ENCODE assay signal across 1 cellular context in the genomic region with DNA sequence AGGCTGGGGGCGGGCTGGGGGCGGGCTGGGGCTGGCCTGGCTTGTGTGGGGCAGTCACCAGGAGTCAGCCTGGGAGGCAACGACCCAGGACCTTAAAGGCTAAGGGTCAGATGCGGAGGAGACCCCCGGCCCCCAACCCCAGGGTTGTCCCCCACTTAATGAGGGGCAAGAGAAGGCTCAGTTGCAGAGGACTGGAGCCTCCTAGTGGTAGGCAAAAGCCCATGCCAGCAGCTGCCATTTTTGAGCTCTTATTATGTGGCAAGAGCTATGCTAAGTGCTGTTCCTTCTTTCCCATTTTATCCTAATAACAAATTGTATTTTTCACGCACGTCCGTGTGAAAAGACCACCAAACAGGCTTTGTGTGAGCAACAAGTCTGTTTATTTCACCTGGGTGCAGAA.
TF ChIP-seq lines count a peak whose summit lies in the region.

No MANE protein-coding gene starts in this region.

TF ChIP-seq in K562, 482 proteins besides CTCF, POLR2A, EP300 and RAD21 (continued from another document):
- TF ChIP-seq, protein P1, sequence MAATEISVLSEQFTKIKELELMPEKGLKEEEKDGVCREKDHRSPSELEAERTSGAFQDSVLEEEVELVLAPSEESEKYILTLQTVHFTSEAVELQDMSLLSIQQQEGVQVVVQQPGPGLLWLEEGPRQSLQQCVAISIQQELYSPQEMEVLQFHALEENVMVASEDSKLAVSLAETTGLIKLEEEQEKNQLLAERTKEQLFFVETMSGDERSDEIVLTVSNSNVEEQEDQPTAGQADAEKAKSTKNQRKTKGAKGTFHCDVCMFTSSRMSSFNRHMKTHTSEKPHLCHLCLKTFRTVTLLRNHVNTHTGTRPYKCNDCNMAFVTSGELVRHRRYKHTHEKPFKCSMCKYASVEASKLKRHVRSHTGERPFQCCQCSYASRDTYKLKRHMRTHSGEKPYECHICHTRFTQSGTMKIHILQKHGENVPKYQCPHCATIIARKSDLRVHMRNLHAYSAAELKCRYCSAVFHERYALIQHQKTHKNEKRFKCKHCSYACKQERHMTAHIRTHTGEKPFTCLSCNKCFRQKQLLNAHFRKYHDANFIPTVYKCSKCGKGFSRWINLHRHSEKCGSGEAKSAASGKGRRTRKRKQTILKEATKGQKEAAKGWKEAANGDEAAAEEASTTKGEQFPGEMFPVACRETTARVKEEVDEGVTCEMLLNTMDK (IDR thresholded peaks at IDR 0.05; ENCODE audit: borderline replicate concordance, insufficient read depth, low read depth, low read length, poor library complexity, severe bottlenecking) = peak; percentile 8
- TF ChIP-seq DACH1 (IDR thresholded peaks at IDR 0.05; ENCODE audit: partially characterized antibody) (no peak), SRSF1 (IDR thresholded peaks at IDR 0.05; ENCODE audit: low read depth, low read length) (no peak), RAD51 (IDR thresholded peaks at IDR 0.05; ENCODE audit: borderline replicate concordance, low read depth) (no peak), CEBPB (tag; IDR thresholded peaks at IDR 0.05) (peak; percentile 64), YY1 (IDR thresholded peaks at IDR 0.05; ENCODE audit: borderline replicate concordance in 1 of 3, control insufficient read depth in 1 of 3, extremely low read depth in 1 of 3, insufficient read depth in 3 of 3, insufficient read length in 1 of 3, insufficient replicate concordance in 2 of 3, low read depth in 1 of 3, low read length in 2 of 3) (peak; percentile 19 to 88 (median 61)), NR2C2 (CRISPR knock-in tag; IDR thresholded peaks at IDR 0.05) (no peak), NR2C2 (tag; IDR thresholded peaks at IDR 0.05) (no peak), MTA1 (IDR thresholded peaks at IDR 0.05; ENCODE audit: borderline replicate concordance) (no peak), STAG1 (CRISPR knock-in tag; IDR thresholded peaks at IDR 0.05; ENCODE audit: borderline replicate concordance) (no peak), ZNF232 (CRISPR knock-in tag; IDR thresholded peaks at IDR 0.05) (no peak), SMC3 (conservative IDR thresholded peaks at IDR 0.05; ENCODE audit: insufficient read depth, low read depth, low read length) (peak; percentile 36; the same call in 1 of the 2 replicates), ATF7 (IDR thresholded peaks at IDR 0.05) (no peak), ZNF174 (CRISPR knock-in tag; IDR thresholded peaks at IDR 0.05) (no peak), CHD4 (IDR thresholded peaks at IDR 0.05; ENCODE audit: insufficient read depth, insufficient replicate concordance, low read depth, low read length, poor library complexity, severe bottlenecking) (no peak), FUS (optimal IDR thresholded peaks at IDR 0.05; ENCODE audit: low read depth, low read length) (no peak), HDGF (IDR thresholded peaks at IDR 0.05) (no peak), NELFE (IDR thresholded peaks at IDR 0.05; ENCODE audit: insufficient read depth, insufficient read length) (no peak), ZKSCAN1 (IDR thresholded peaks at IDR 0.05; ENCODE audit: low read depth, low read length) (no peak), ETV5 (CRISPR knock-in tag; IDR thresholded peaks at IDR 0.05; ENCODE audit: low read depth) (no peak), HDAC1 (IDR thresholded peaks at IDR 0.05) (no peak), NFYB (IDR thresholded peaks at IDR 0.05; ENCODE audit: extremely low read depth, insufficient read length) (no peak), GTF2E2 (tag; IDR thresholded peaks at IDR 0.05) (no peak), ZNF696 (CRISPR knock-in tag; conservative IDR thresholded peaks at IDR 0.05) (no peak), KLF13 (tag; IDR thresholded peaks at IDR 0.05; ENCODE audit: borderline replicate concordance, low read depth) (no peak)
- TF ChIP-seq, protein P2, sequence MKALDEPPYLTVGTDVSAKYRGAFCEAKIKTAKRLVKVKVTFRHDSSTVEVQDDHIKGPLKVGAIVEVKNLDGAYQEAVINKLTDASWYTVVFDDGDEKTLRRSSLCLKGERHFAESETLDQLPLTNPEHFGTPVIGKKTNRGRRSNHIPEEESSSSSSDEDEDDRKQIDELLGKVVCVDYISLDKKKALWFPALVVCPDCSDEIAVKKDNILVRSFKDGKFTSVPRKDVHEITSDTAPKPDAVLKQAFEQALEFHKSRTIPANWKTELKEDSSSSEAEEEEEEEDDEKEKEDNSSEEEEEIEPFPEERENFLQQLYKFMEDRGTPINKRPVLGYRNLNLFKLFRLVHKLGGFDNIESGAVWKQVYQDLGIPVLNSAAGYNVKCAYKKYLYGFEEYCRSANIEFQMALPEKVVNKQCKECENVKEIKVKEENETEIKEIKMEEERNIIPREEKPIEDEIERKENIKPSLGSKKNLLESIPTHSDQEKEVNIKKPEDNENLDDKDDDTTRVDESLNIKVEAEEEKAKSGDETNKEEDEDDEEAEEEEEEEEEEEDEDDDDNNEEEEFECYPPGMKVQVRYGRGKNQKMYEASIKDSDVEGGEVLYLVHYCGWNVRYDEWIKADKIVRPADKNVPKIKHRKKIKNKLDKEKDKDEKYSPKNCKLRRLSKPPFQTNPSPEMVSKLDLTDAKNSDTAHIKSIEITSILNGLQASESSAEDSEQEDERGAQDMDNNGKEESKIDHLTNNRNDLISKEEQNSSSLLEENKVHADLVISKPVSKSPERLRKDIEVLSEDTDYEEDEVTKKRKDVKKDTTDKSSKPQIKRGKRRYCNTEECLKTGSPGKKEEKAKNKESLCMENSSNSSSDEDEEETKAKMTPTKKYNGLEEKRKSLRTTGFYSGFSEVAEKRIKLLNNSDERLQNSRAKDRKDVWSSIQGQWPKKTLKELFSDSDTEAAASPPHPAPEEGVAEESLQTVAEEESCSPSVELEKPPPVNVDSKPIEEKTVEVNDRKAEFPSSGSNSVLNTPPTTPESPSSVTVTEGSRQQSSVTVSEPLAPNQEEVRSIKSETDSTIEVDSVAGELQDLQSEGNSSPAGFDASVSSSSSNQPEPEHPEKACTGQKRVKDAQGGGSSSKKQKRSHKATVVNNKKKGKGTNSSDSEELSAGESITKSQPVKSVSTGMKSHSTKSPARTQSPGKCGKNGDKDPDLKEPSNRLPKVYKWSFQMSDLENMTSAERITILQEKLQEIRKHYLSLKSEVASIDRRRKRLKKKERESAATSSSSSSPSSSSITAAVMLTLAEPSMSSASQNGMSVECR (CRISPR knock-in tag; IDR thresholded peaks at IDR 0.05) = no peak
- TF ChIP-seq, protein P3, sequence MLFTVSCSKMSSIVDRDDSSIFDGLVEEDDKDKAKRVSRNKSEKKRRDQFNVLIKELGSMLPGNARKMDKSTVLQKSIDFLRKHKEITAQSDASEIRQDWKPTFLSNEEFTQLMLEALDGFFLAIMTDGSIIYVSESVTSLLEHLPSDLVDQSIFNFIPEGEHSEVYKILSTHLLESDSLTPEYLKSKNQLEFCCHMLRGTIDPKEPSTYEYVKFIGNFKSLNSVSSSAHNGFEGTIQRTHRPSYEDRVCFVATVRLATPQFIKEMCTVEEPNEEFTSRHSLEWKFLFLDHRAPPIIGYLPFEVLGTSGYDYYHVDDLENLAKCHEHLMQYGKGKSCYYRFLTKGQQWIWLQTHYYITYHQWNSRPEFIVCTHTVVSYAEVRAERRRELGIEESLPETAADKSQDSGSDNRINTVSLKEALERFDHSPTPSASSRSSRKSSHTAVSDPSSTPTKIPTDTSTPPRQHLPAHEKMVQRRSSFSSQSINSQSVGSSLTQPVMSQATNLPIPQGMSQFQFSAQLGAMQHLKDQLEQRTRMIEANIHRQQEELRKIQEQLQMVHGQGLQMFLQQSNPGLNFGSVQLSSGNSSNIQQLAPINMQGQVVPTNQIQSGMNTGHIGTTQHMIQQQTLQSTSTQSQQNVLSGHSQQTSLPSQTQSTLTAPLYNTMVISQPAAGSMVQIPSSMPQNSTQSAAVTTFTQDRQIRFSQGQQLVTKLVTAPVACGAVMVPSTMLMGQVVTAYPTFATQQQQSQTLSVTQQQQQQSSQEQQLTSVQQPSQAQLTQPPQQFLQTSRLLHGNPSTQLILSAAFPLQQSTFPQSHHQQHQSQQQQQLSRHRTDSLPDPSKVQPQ (CRISPR knock-in tag; IDR thresholded peaks at IDR 0.05; ENCODE audit: borderline replicate concordance) = no peak
- TF ChIP-seq, protein P4, sequence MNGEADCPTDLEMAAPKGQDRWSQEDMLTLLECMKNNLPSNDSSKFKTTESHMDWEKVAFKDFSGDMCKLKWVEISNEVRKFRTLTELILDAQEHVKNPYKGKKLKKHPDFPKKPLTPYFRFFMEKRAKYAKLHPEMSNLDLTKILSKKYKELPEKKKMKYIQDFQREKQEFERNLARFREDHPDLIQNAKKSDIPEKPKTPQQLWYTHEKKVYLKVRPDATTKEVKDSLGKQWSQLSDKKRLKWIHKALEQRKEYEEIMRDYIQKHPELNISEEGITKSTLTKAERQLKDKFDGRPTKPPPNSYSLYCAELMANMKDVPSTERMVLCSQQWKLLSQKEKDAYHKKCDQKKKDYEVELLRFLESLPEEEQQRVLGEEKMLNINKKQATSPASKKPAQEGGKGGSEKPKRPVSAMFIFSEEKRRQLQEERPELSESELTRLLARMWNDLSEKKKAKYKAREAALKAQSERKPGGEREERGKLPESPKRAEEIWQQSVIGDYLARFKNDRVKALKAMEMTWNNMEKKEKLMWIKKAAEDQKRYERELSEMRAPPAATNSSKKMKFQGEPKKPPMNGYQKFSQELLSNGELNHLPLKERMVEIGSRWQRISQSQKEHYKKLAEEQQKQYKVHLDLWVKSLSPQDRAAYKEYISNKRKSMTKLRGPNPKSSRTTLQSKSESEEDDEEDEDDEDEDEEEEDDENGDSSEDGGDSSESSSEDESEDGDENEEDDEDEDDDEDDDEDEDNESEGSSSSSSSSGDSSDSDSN (IDR thresholded peaks at IDR 0.05; ENCODE audit: borderline replicate concordance in 1 of 2, low read depth in 2 of 2, low read length in 2 of 2) = no peak
- TF ChIP-seq, protein P5, sequence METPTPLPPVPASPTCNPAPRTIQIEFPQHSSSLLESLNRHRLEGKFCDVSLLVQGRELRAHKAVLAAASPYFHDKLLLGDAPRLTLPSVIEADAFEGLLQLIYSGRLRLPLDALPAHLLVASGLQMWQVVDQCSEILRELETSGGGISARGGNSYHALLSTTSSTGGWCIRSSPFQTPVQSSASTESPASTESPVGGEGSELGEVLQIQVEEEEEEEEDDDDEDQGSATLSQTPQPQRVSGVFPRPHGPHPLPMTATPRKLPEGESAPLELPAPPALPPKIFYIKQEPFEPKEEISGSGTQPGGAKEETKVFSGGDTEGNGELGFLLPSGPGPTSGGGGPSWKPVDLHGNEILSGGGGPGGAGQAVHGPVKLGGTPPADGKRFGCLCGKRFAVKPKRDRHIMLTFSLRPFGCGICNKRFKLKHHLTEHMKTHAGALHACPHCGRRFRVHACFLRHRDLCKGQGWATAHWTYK (CRISPR knock-in tag; IDR thresholded peaks at IDR 0.05) = no peak
- TF ChIP-seq, protein P6, sequence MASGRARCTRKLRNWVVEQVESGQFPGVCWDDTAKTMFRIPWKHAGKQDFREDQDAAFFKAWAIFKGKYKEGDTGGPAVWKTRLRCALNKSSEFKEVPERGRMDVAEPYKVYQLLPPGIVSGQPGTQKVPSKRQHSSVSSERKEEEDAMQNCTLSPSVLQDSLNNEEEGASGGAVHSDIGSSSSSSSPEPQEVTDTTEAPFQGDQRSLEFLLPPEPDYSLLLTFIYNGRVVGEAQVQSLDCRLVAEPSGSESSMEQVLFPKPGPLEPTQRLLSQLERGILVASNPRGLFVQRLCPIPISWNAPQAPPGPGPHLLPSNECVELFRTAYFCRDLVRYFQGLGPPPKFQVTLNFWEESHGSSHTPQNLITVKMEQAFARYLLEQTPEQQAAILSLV (tag; IDR thresholded peaks at IDR 0.05) = no peak
